Comparison of ENCODE assay signal across 8 cellular contexts in genomic region chr17:57257213-57257873, GRCh38. TPM values are rescaled to one million over a fixed set of nuclear protein-coding genes. Genes with fewer than 3 reads are reported as not detected.
DNase-seq lines count a peak whose midpoint lies in the region; ATAC-seq and TF ChIP-seq lines count a peak whose summit lies in the region.

No MANE protein-coding gene starts in this region.

- CTCF ChIA-PET in T-cell (lab: Charles Lee) = interaction anchor here (0.5 to 3.3 kb wide), 16 partner anchors 13 to 740 kb away, joined by 3 to 35 read pairs (median 4); no protein-coding TSS in a partner anchor

- TF ChIP-seq CTCF in endothelial cell (IDR thresholded peaks at IDR 0.05; ENCODE audit: unreplicated experiment) (no peak), osteocyte (IDR thresholded peaks at IDR 0.05) (no peak)

- H3K4me1 Mint-ChIP-seq in T-cell (peaks cover 59 to 63% (median 59%) of the 10 kb centered on the region in 3 donors), endothelial cell (ENCODE audit: unreplicated experiment) (peaks cover 38% of the 10 kb centered on the region), osteocyte (ENCODE audit: unreplicated experiment) (peaks cover 30% of the 10 kb centered on the region)

- peak overlapping the region; percentile 81 to 86 for H3K27ac Mint-ChIP-seq in T-cell
- H3K27ac Mint-ChIP-seq in endothelial cell (ENCODE audit: unreplicated experiment) = peak overlapping the region; percentile 95
- peak overlapping the region; percentile 47 for H3K27ac Mint-ChIP-seq in osteocyte (ENCODE audit: unreplicated experiment)

- POLR2A ChIA-PET in T-cell (lab: Charles Lee) = interaction anchor here (0.5 to 1.7 kb wide), 11 partner anchors 9 to 279 kb away, joined by 3 to 10 read pairs (median 5); no protein-coding TSS in a partner anchor

- H3K4me3 Mint-ChIP-seq in T-cell (peak overlapping the region; percentile 91 to 98 (median 92)), endothelial cell (ENCODE audit: unreplicated experiment) (peak overlapping the region; percentile 97), osteocyte (ENCODE audit: unreplicated experiment) (peak overlapping the region; percentile 88)

- H3K27me3 Mint-ChIP-seq in T-cell (no peaks in the 10 kb centered on the region), endothelial cell (ENCODE audit: unreplicated experiment) (peaks cover 4% of the 10 kb centered on the region), osteocyte (ENCODE audit: unreplicated experiment) (peaks cover 3% of the 10 kb centered on the region)

- H3K9me3 Mint-ChIP-seq in T-cell = no peaks in the 10 kb centered on the region
- H3K9me3 Mint-ChIP-seq in endothelial cell (ENCODE audit: unreplicated experiment) = no peaks in the 10 kb centered on the region
- no peaks in the 10 kb centered on the region for H3K9me3 Mint-ChIP-seq in osteocyte (ENCODE audit: unreplicated experiment)

- H3K36me3 Mint-ChIP-seq in T-cell = peaks cover 29% of the 10 kb centered on the region
- peaks cover 9% of the 10 kb centered on the region for H3K36me3 Mint-ChIP-seq in endothelial cell (ENCODE audit: low read depth, unreplicated experiment)
- H3K36me3 Mint-ChIP-seq in osteocyte (ENCODE audit: unreplicated experiment) = peaks cover 10% of the 10 kb centered on the region

- DNase-seq in activated gamma-delta T cell treated with Interleukin-2 at 50 U/mL for 16 hours (peak; percentile 22), activated gamma-delta T cell (lab: John Stamatoyannopoulos, UW) (no peak), T-cell (peak in 20 of 34 experiments; percentile 12 to 41 (median 24)), endothelial cell (ENCODE audit: low spot score) (no peak), osteocyte (ENCODE audit: extremely low spot score, unreplicated experiment) (peak; percentile 19), AG08395 (ENCODE audit: low spot score) (no peak), SIG-M5 treated with dmso at 0.1 percent for 504 hours (lab: John Stamatoyannopoulos, UW; ENCODE audit: unreplicated experiment) (no peak)

- ATAC-seq in T-cell (replicated peaks in 1 of 4) (peak in 2 of 4 experiments; percentile 0 to 25), HG02938 (IDR thresholded peaks at IDR 0.05; ENCODE audit: unreplicated experiment) (no peak)

RNA-seq across cellular contexts. Expression of gene MSI2, which starts 1.0 kb away (rescaled TPM):
- 100 to 1,000 TPM in 4 of 5 donors, 10 to 100 TPM in 1; 98.6 to 148 (median 113) TPM for total RNA-seq in T-cell
- total RNA-seq in endothelial cell (ENCODE audit: unreplicated experiment) = 60.6 TPM
- 68.5 and 75.5 TPM in 2 replicates for total RNA-seq in osteocyte

Comparison
In these comparisons a context has a peak if more than half of its experiments do, and no peak if none do; other contexts are left out.
1. DNase-seq: peak in activated gamma-delta T cell treated with Interleukin-2 at 50 U/mL for 16 hours (single experiment), T-cell (20 of 34) and osteocyte (single experiment); none in activated gamma-delta T cell (single experiment), endothelial cell (single experiment), AG08395 (single experiment) and SIG-M5 treated with dmso at 0.1 percent for 504 hours (single experiment).
2. Peak in every context shown above with its lines, with median percentiles within 50 percentile points of each other: H3K27ac Mint-ChIP-seq and H3K4me3 Mint-ChIP-seq.